ENCODE assay signal across 10 cellular contexts in the genomic region with DNA sequence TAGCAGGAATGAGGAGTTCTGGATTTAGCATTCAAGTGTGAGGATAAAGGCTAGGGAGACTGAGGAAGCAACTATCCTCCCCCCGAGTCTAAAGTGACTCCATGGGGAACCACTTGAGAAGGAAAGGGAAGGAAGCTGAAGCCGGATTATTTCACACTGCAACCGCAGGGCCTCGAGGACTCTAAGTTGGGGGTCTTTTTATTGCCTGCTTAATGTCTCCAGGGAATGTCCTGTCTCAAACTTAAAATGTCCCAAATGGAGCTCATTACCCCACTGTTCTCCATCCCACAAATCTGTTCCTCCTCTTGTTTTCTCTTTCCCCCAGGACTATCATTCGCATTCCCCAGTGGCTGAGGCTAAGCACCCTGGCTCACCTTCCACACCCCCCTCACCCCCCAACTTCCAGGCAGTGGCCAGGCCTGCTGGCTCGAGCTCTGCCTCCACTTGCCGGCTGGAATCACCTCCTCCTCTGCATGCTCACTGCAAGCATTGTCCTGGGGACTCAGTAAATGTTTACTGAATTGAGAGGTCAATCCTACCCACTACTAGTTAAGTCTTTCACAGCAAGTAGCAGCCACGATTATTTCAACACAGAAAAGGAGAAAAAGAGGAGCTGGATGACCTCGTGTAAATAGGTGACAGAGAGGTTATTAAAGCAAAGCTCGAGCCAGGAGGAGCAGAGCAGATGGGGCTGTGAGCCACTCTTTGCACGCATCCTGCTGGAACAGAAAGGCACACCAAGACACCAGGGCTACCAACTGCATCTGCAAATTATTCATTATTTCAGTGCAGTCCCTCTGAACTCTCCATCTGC. TPM values are rescaled to one million over a fixed set of nuclear protein-coding genes. Genes with fewer than 3 reads are reported as not detected.
DNase-seq lines count a peak whose midpoint lies in the region; ATAC-seq and TF ChIP-seq lines count a peak whose summit lies in the region.
"Had no signal": no experiment of that assay in that cellular context is flagged by ENCODE, and none has a peak within 500 bp of the region (broad histone marks: within the 10 kb centered on the region; RNA-seq: fewer than 3 reads in every experiment).

No MANE protein-coding gene starts in this region.

- no peak for TF ChIP-seq POLR2A in heart left ventricle (IDR thresholded peaks at IDR 0.05)
- TF ChIP-seq POLR2A in transverse colon (IDR thresholded peaks at IDR 0.05): no peak

- H3K4me1 ChIP-seq in HEK293 (ENCODE audit: control insufficient read depth, insufficient read depth, low read length) (no peaks in the 10 kb centered on the region), heart left ventricle (peaks cover 25 to 100% (median 96%) of the 10 kb centered on the region in 12 donors), psoas muscle (peaks cover 94% of the 10 kb centered on the region), transverse colon (peaks cover 9 to 52% (median 27%) of the 10 kb centered on the region in 4 donors)

- ATAC-seq in heart left ventricle (peak in 3 of 4 donors; percentile 36 to 51 (median 50)), psoas muscle (no peak), HG03135 (IDR thresholded peaks at IDR 0.05; ENCODE audit: unreplicated experiment) (no peak)

- POLR2A ChIA-PET in HEK293 (lab: Yijun Ruan, JAX): no interaction called here

- no peak for TF ChIP-seq CTCF in HEK293 (tag by site-specific recombination; IDR thresholded peaks at IDR 0.05)
- TF ChIP-seq CTCF in heart left ventricle (IDR thresholded peaks at IDR 0.05): no peak
- no peak for TF ChIP-seq CTCF in psoas muscle (IDR thresholded peaks at IDR 0.05)
- no peak for TF ChIP-seq CTCF in transverse colon (IDR thresholded peaks at IDR 0.05)

- WGBS in heart left ventricle, 4 donors: 15 to 29% (median 27%) methylated on average over 11 of the region's 11 CpGs
- 31 to 37% (median 33%) methylated on average over 11 of the region's 11 CpGs for WGBS in psoas muscle, 3 donors
- WGBS in transverse colon (ENCODE audit: low coverage in 1 of 2), 2 donors: 58 to 62% methylated on average over 4 to 11 of the region's 11 CpGs

- H3K36me3 ChIP-seq in HEK293 (ENCODE audit: control insufficient read depth in 2 of 2, insufficient read depth in 1 of 2, low read length in 2 of 2) (no peaks in the 10 kb centered on the region), heart left ventricle (peaks cover 0 to 11% (median 0%) of the 10 kb centered on the region in 9 donors), psoas muscle (ENCODE audit: insufficient read depth in 1 of 2, low read depth in 1 of 2) (no peaks in the 10 kb centered on the region), transverse colon (no peaks in the 10 kb centered on the region)

- CTCF ChIA-PET in HEK293 (lab: Yijun Ruan, JAX): interaction anchor here (0.7 to 1.5 kb wide), 2 partner anchors 126 to 1905 kb away, joined by 3 read pairs; no protein-coding TSS in a partner anchor

- H3K27me3 ChIP-seq in heart left ventricle: no peaks in the 10 kb centered on the region
- H3K27me3 ChIP-seq in psoas muscle (ENCODE audit: insufficient read depth in 3 of 3, low read length in 2 of 3): no peaks in the 10 kb centered on the region
- H3K27me3 ChIP-seq in transverse colon: no peaks in the 10 kb centered on the region

- intact Hi-C loops in heart left ventricle (cut with DNase I): no loop called here
- intact Hi-C loops in psoas muscle (cut with DNase I): no loop called here
- intact Hi-C loops in transverse colon (cut with DNase I; ENCODE audit: low total_unique reads): no loop called here

- H3K4me3 ChIP-seq in HEK293 (ENCODE audit: low read depth, low read length) (no peak overlapping the region), heart left ventricle (no peak overlapping the region), psoas muscle (no peak overlapping the region), transverse colon (no peak overlapping the region)

- DNase-seq in SHP77 treated with DMSO at 0.1 percent for 48 hours (lab: John Stamatoyannopoulos, UW) (peak; percentile 18), heart left ventricle (peak in 3 of 5 donors; percentile 44 to 72 (median 65)), psoas muscle (no peak), Kasumi-1 (lab: John Stamatoyannopoulos, UW) (no peak), NK-92 (lab: John Stamatoyannopoulos, UW; ENCODE audit: unreplicated experiment) (no peak), transverse colon (no peak)
- DNase-seq: DND-41, NCI-H1417 treated with DMSO at 0.1 percent for 48 hours had no signal

- TF ChIP-seq EP300 in transverse colon (IDR thresholded peaks at IDR 0.05; ENCODE audit: low read depth): no peak

- H3K9me3 ChIP-seq in HEK293 (ENCODE audit: control insufficient read depth, insufficient read depth, low read depth, low read length): no peaks in the 10 kb centered on the region
- H3K9me3 ChIP-seq in heart left ventricle: no peaks in the 10 kb centered on the region
- H3K9me3 ChIP-seq in psoas muscle: no peaks in the 10 kb centered on the region
- H3K9me3 ChIP-seq in transverse colon: no peaks in the 10 kb centered on the region

- in situ Hi-C loops in transverse colon (cut with MboI; ENCODE audit: low pct_ligation_motif_present in 1 of 4, low pct_unique_long_range_greater_than_20kb in 1 of 4, low sequenced_read_pairs in 3 of 4): no loop called here

- no peak overlapping the region for H3K27ac ChIP-seq in HEK293 (ENCODE audit: extremely low read depth, low read depth, low read length)
- H3K27ac ChIP-seq in heart left ventricle: peak overlapping the region; percentile 62 to 97 (median 66)
- H3K27ac ChIP-seq in psoas muscle: peak overlapping the region; percentile 89
- H3K27ac ChIP-seq in transverse colon: no peak overlapping the region

TF ChIP-seq in HEK293, 187 proteins besides CTCF, POLR2A, EP300 and RAD21:
- TF ChIP-seq ZBTB21 (tag by site-specific recombination; IDR thresholded peaks at IDR 0.05) (no peak), ZNF423 (tag by site-specific recombination; IDR thresholded peaks at IDR 0.05) (peak; percentile 58; the same call in 1 of the 2 replicates), ZIC2 (tag by site-specific recombination; IDR thresholded peaks at IDR 0.05) (peak; percentile 88), GLIS1 (tag by site-specific recombination; IDR thresholded peaks at IDR 0.05) (peak; percentile 39; the same call in 1 of the 2 replicates), ZNF585B (tag by site-specific recombination; IDR thresholded peaks at IDR 0.05) (no peak), ZBTB11 (tag by site-specific recombination; conservative IDR thresholded peaks at IDR 0.05; ENCODE audit: low read depth) (no peak)
- TF ChIP-seq, protein P1, sequence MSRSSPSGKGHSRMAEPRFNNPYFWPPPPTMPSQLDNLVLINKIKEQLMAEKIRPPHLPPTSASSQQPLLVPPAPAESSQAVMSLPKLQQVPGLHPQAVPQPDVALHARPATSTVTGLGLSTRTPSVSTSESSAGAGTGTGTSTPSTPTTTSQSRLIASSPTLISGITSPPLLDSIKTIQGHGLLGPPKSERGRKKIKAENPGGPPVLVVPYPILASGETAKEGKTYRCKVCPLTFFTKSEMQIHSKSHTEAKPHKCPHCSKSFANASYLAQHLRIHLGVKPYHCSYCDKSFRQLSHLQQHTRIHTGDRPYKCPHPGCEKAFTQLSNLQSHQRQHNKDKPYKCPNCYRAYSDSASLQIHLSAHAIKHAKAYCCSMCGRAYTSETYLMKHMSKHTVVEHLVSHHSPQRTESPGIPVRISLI (tag by site-specific recombination; IDR thresholded peaks at IDR 0.05): no peak

RNA-seq across cellular contexts. Expression of gene HIPK2, which starts 32.3 kb away (rescaled TPM):
- 100 to 1,000 TPM; 102 to 244 (median 143) TPM for total RNA-seq in heart left ventricle
- polyA plus RNA-seq in heart left ventricle: 100 to 1,000 TPM in 1 of 2 donors, 10 to 100 TPM in 1; 43.2 to 205 TPM
- total RNA-seq in psoas muscle: 100 to 1,000 TPM in 2 of 4 donors, 10 to 100 TPM in 2; 74.7 to 166 (median 99.6) TPM
- polyA plus RNA-seq in psoas muscle: 10 to 100 TPM; 18.1 to 78.5 (median 26.0) TPM
- 10 to 100 TPM; 27.3 to 40.3 (median 33.6) TPM for total RNA-seq in transverse colon

Comparison
In these comparisons a context has a peak if more than half of its experiments do, and no peak if none do; other contexts are left out.
1. H3K27ac ChIP-seq: peak in heart left ventricle (12 of 12) and psoas muscle (single experiment); none in HEK293 (single experiment) and transverse colon (0 of 4).
2. DNase-seq: peak in SHP77 treated with DMSO at 0.1 percent for 48 hours (single experiment) and heart left ventricle (3 of 5); none in psoas muscle (0 of 2), Kasumi-1 (0 of 2), NK-92 (single experiment) and transverse colon (single experiment).
3. ATAC-seq: peak in heart left ventricle (3 of 4); none in psoas muscle (0 of 4) and HG03135 (single experiment).